9 cellular contexts compared by ENCODE assay signal in the genomic region with DNA sequence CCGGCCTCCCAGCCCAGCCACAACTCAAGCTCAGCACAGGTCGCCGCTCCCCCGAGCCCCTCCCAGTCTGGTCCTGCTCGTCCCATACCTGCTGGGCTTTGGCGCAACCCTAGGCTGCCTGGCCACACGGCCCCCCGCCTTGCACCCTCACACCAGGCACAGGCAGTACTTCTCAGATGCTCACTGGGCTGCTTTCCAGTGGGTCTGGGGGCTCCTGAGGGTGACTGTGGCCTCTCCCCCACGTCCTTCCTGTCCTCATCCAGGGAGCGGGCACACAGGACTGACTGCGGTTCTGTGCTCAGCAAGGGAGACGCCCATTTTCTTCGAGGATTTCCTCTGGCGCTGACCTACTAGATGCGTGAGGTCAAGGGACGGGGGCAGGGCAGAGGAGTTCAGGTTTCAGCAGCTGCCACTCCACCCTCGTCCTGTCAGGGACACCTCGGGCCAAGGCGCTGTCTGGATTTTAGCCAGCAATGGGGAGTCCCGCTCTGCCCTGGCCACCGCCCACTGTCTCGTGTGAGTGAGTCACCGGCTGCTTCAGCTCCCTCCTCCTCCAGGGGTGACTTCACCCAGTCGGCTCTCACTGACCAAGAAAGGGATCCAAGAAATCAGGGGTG.
DNase-seq lines count a peak whose midpoint lies in the region; ATAC-seq and TF ChIP-seq lines count a peak whose summit lies in the region.
"Had no signal": no experiment of that assay in that cellular context is flagged by ENCODE, and none has a peak within 500 bp of the region (broad histone marks: within the 10 kb centered on the region; RNA-seq: fewer than 3 reads in every experiment).

No MANE protein-coding gene starts in this region.

- peak overlapping the region; percentile 63; the same call in 1 of the 2 replicates for H3K4me3 Mint-ChIP-seq in HFFc6
- H3K4me3 Mint-ChIP-seq in naive thymus-derived CD4-positive, alpha-beta T cell, result peak overlapping the region in 4 of 10 donors; percentile 16 to 62 (median 26)

- no peak for TF ChIP-seq CTCF in HFFc6 (IDR thresholded peaks at IDR 0.05)
- TF ChIP-seq CTCF in esophagus squamous epithelium (IDR thresholded peaks at IDR 0.05), result no peak

- peaks cover 5% of the 10 kb centered on the region for H3K4me1 Mint-ChIP-seq in HFFc6 (ENCODE audit: low read depth)
- H3K4me1 Mint-ChIP-seq in naive thymus-derived CD4-positive, alpha-beta T cell, result peaks cover 0 to 7% (median under 1%) of the 10 kb centered on the region in 7 donors

- peak overlapping the region; percentile 59 to 80 (median 77) for H3K27ac ChIP-seq in esophagus squamous epithelium
- no peak overlapping the region for H3K27ac ChIP-seq in naive thymus-derived CD4-positive, alpha-beta T cell (ENCODE audit: low read depth, low read length)
- H3K27ac ChIP-seq: dorsolateral prefrontal cortex had no signal

- POLR2A ChIA-PET in naive thymus-derived CD4-positive, alpha-beta T cell (lab: Charles Lee), result no interaction called here

- no CpG with 5 or more reads among the region's 24 CpGs for WGBS in esophagus squamous epithelium, 2 donors

- H3K27me3 Mint-ChIP-seq in HFFc6 (ENCODE audit: insufficient read depth), result peaks cover 9% of the 10 kb centered on the region
- no peaks in the 10 kb centered on the region for H3K27me3 Mint-ChIP-seq in naive thymus-derived CD4-positive, alpha-beta T cell

- peak overlapping the region; percentile 38; the same call in 1 of the 2 replicates for H3K27ac Mint-ChIP-seq in HFFc6
- peak overlapping the region in 1 of 9 donors; percentile 12 for H3K27ac Mint-ChIP-seq in naive thymus-derived CD4-positive, alpha-beta T cell

- H3K4me1 ChIP-seq in esophagus squamous epithelium, result peaks cover 19 to 48% (median 23%) of the 10 kb centered on the region in 3 donors
- H3K4me1 ChIP-seq in naive thymus-derived CD4-positive, alpha-beta T cell (ENCODE audit: control insufficient read depth in 2 of 2, insufficient read depth in 2 of 2, low read length in 2 of 2), result no peaks in the 10 kb centered on the region

- TF ChIP-seq POLR2A in esophagus squamous epithelium (IDR thresholded peaks at IDR 0.05), result no peak

- H3K9me3 ChIP-seq in esophagus squamous epithelium, result no peaks in the 10 kb centered on the region
- H3K9me3 ChIP-seq in naive thymus-derived CD4-positive, alpha-beta T cell (ENCODE audit: control insufficient read depth in 2 of 3, low read length in 3 of 3), result no peaks in the 10 kb centered on the region

- peak overlapping the region in 3 of 4 donors; percentile 21 to 49 (median 25) for H3K4me3 ChIP-seq in esophagus squamous epithelium
- no peak overlapping the region for H3K4me3 ChIP-seq in naive thymus-derived CD4-positive, alpha-beta T cell (ENCODE audit: low read length)

- no peaks in the 10 kb centered on the region for H3K36me3 Mint-ChIP-seq in HFFc6 (ENCODE audit: low read depth)
- peaks cover 0 to 3% (median 0%) of the 10 kb centered on the region in 5 donors for H3K36me3 Mint-ChIP-seq in naive thymus-derived CD4-positive, alpha-beta T cell

- intact Hi-C loops in esophagus squamous epithelium (cut with DNase I), result no loop called here
- intact Hi-C loops in naive thymus-derived CD4-positive, alpha-beta T cell (cut with micrococcal nuclease), result no loop called here

- H3K9me3 Mint-ChIP-seq in HFFc6, result no peaks in the 10 kb centered on the region
- no peaks in the 10 kb centered on the region for H3K9me3 Mint-ChIP-seq in naive thymus-derived CD4-positive, alpha-beta T cell

- ATAC-seq in naive thymus-derived CD4-positive, alpha-beta T cell, result peak; percentile 92
- ATAC-seq in HG03139 (IDR thresholded peaks at IDR 0.05; ENCODE audit: unreplicated experiment), result no peak

- CTCF ChIA-PET in naive thymus-derived CD4-positive, alpha-beta T cell (lab: Charles Lee), result no interaction called here

- no peaks in the 10 kb centered on the region for H3K36me3 ChIP-seq in esophagus squamous epithelium
- H3K36me3 ChIP-seq in naive thymus-derived CD4-positive, alpha-beta T cell (ENCODE audit: control insufficient read depth in 2 of 3, insufficient read depth in 3 of 3, low read length in 3 of 3), result no peaks in the 10 kb centered on the region

- DNase-seq in GM04503 (ENCODE audit: low read depth) (peak; percentile 36), HFFc6 (peak; percentile 89), NCI-H774 (lab: John Stamatoyannopoulos, UW) (peak; percentile 40), activated T-cell treated with anti-CD3 and anti-CD28 coated beads for 24 hours (ENCODE audit: low read depth) (peak; percentile 37), esophagus squamous epithelium (lab: John Stamatoyannopoulos, UW) (peak; percentile 40)
- DNase-seq in naive thymus-derived CD4-positive, alpha-beta T cell, result peak in 5 of 9 donors; percentile 2 to 75 (median 17)
- DNase-seq in stimulated activated CD8-positive, alpha-beta memory T cell treated with anti-CD3 and anti-CD28 coated beads, Interleukin-7, amount 100 ng/mL, for 4 hours (ENCODE audit: low read depth in 2 of 2), result peak; percentile 32 to 68

- peaks cover 0 to 3% (median 0%) of the 10 kb centered on the region in 4 donors for H3K27me3 ChIP-seq in esophagus squamous epithelium
- no peaks in the 10 kb centered on the region for H3K27me3 ChIP-seq in naive thymus-derived CD4-positive, alpha-beta T cell (ENCODE audit: control insufficient read depth in 2 of 2, insufficient read depth in 2 of 2, low read length in 2 of 2)
- H3K27me3 ChIP-seq: dorsolateral prefrontal cortex had no signal

Comparison
In these comparisons a context has a peak if more than half of its experiments do, and no peak if none do; other contexts are left out.
1. DNase-seq: peak in every context shown above with its lines; median percentile 89 in HFFc6; 50 in stimulated activated CD8-positive, alpha-beta memory T cell treated with anti-CD3 and anti-CD28 coated beads, Interleukin-7, amount 100 ng/mL, for 4 hours; 40 in NCI-H774; 40 in esophagus squamous epithelium; 37 in activated T-cell treated with anti-CD3 and anti-CD28 coated beads for 24 hours; 36 in GM04503; 17 in naive thymus-derived CD4-positive, alpha-beta T cell.